ENCODE assay signal across 17 cellular contexts in genomic region chr2:85913854-85914524, GRCh38. TPM values are rescaled to one million over a fixed set of nuclear protein-coding genes. Genes with fewer than 3 reads are reported as not detected.
A peak's percentile ranks its signal among the peaks of the same experiment; 100 is the strongest.
DNase-seq lines count a peak whose midpoint lies in the region; ATAC-seq, FAIRE-seq and TF ChIP-seq lines count a peak whose summit lies in the region.
"Had no signal": no experiment of that assay in that cellular context is flagged by ENCODE, and none has a peak within 500 bp of the region (broad histone marks: within the 10 kb centered on the region; RNA-seq: fewer than 3 reads in every experiment).

No MANE protein-coding gene starts in this region.

- no peaks in the 10 kb centered on the region for H3K27me3 Mint-ChIP-seq in astrocyte (ENCODE audit: low read depth, unreplicated experiment)
- H3K27me3 Mint-ChIP-seq: T-cell had no signal

- TF ChIP-seq CTCF in astrocyte (IDR thresholded peaks at IDR 0.05; ENCODE audit: insufficient read depth, low read depth, low read length) (no peak), foreskin keratinocyte (conservative IDR thresholded peaks at IDR 0.05) (no peak)

- no peak for FAIRE-seq in astrocyte (lab: Jason Lieb, UNC)
- FAIRE-seq: H1, pancreas had no signal

- peak overlapping the region; percentile 34 for H3K27ac Mint-ChIP-seq in astrocyte (ENCODE audit: unreplicated experiment)
- H3K27ac Mint-ChIP-seq: activated CD4-positive, alpha-beta T cell treated with anti-CD3 and anti-CD28 coated beads, Interleukin-2, amount 10 ng/mL, durations not matched to agents 24 days and 14 days; activated T-cell treated with anti-CD3 and anti-CD28 coated beads, Interleukin-2, amount 50 U/mL, for 72 hours; T-cell had no signal

- H3K36me3 Mint-ChIP-seq in astrocyte (ENCODE audit: low read depth, unreplicated experiment), result no peaks in the 10 kb centered on the region
- H3K36me3 Mint-ChIP-seq: T-cell had no signal

- H3K9ac ChIP-seq in astrocyte (ENCODE audit: low read length), result no peak overlapping the region

- no peaks in the 10 kb centered on the region for H4K20me1 ChIP-seq in astrocyte (ENCODE audit: insufficient read depth, low read length)

- H3K4me3 ChIP-seq in astrocyte (ENCODE audit: insufficient read depth, low read depth, low read length), result no peak overlapping the region
- H3K4me3 ChIP-seq: ascending aorta, pancreas had no signal

- H3K4me1 ChIP-seq in astrocyte (ENCODE audit: insufficient read depth, low read length) (peaks cover 6% of the 10 kb centered on the region), foreskin keratinocyte (peaks cover 20% of the 10 kb centered on the region)
- H3K4me1 ChIP-seq: pancreas had no signal

- H3K4me2 ChIP-seq in astrocyte (ENCODE audit: low read length), result no peak overlapping the region

- H3K27ac ChIP-seq in astrocyte (ENCODE audit: low read depth, low read length) (no peak overlapping the region), foreskin keratinocyte (peak overlapping the region; percentile 95)
- H3K27ac ChIP-seq: pancreas had no signal

- H3K9me3 Mint-ChIP-seq in astrocyte (ENCODE audit: unreplicated experiment), result no peaks in the 10 kb centered on the region
- H3K9me3 Mint-ChIP-seq: activated CD4-positive, alpha-beta T cell treated with anti-CD3 and anti-CD28 coated beads, Interleukin-2, amount 10 ng/mL, durations not matched to agents 24 days and 14 days; activated T-cell treated with anti-CD3 and anti-CD28 coated beads, Interleukin-2, amount 50 U/mL, for 72 hours; T-cell had no signal

- H3K4me1 Mint-ChIP-seq in astrocyte (ENCODE audit: low read depth, unreplicated experiment), result peaks cover 14% of the 10 kb centered on the region
- H3K4me1 Mint-ChIP-seq: T-cell had no signal

- ATAC-seq in foreskin keratinocyte (peak; percentile 18), GM21515 (IDR thresholded peaks at IDR 0.05; ENCODE audit: unreplicated experiment) (no peak)
- ATAC-seq: activated T-cell treated with anti-CD3 and anti-CD28 coated beads, Interleukin-2, amount 50 U/mL, for 72 hours; T-cell had no signal

- no peaks in the 10 kb centered on the region for H3K79me2 ChIP-seq in astrocyte (ENCODE audit: insufficient read depth, low read length)

- H3K9me3 ChIP-seq in astrocyte (ENCODE audit: insufficient read depth, low read depth, low read length), result no peaks in the 10 kb centered on the region
- H3K9me3 ChIP-seq: ascending aorta, pancreas had no signal

- DNase-seq in ELR (ENCODE audit: low read depth), result peak; percentile 63
- DNase-seq in astrocyte (ENCODE audit: low read depth), result no peak
- peak in 1 of 2 donors; percentile 85 for DNase-seq in foreskin keratinocyte
- peak; percentile 66 for DNase-seq in renal cortical epithelial cell (ENCODE audit: low read depth)
- DNase-seq in NCI-H2029 (lab: John Stamatoyannopoulos, UW), result no peak
- DNase-seq in NCI-H510A treated with DMSO at 0.1 percent for 48 hours (lab: John Stamatoyannopoulos, UW), result no peak
- DNase-seq in SW 1271 (lab: John Stamatoyannopoulos, UW), result no peak
- DNase-seq: activated CD4-positive, alpha-beta T cell treated with anti-CD3 and anti-CD28 coated beads, Interleukin-2, amount 10 ng/mL, durations not matched to agents 24 days and 14 days; activated T-cell treated with anti-CD3 and anti-CD28 coated beads, Interleukin-2, amount 50 U/mL, for 72 hours; effector memory CD4-positive, alpha-beta T cell; midbrain; pancreas; stimulated activated CD4-positive, alpha-beta T cell treated with anti-CD3 and anti-CD28 coated beads, Interleukin-2, amount 100 ng/mL, for 24 hours; T-cell had no signal

- no peak overlapping the region for H3K4me3 Mint-ChIP-seq in astrocyte (ENCODE audit: unreplicated experiment)
- H3K4me3 Mint-ChIP-seq: activated CD4-positive, alpha-beta T cell treated with anti-CD3 and anti-CD28 coated beads, Interleukin-2, amount 10 ng/mL, durations not matched to agents 24 days and 14 days; activated T-cell treated with anti-CD3 and anti-CD28 coated beads, Interleukin-2, amount 50 U/mL, for 72 hours; T-cell had no signal

- H3K27me3 ChIP-seq in astrocyte (ENCODE audit: insufficient read depth, low read length) (no peaks in the 10 kb centered on the region), foreskin keratinocyte (no peaks in the 10 kb centered on the region)
- H3K27me3 ChIP-seq: ascending aorta, pancreas had no signal

- H3K36me3 ChIP-seq in astrocyte (ENCODE audit: insufficient read depth, low read length), result no peaks in the 10 kb centered on the region
- H3K36me3 ChIP-seq: ascending aorta, pancreas had no signal

- no peak overlapping the region for H2AFZ ChIP-seq in astrocyte (ENCODE audit: low read depth, low read length)

RNA-seq across cellular contexts. Expression of gene ST3GAL5, which starts 25.2 kb away (rescaled TPM):
- total RNA-seq in astrocyte, result 20.0 and 28.2 TPM in 2 replicates
- total RNA-seq in foreskin keratinocyte, result 30.1 and 36.1 TPM in 2 replicates
- 19.8 and 21.8 TPM in 2 replicates for polyA plus RNA-seq in foreskin keratinocyte
- 5.2 and 5.9 TPM in 2 replicates for total RNA-seq in renal cortical epithelial cell

Comparison
In these comparisons a context has a peak if more than half of its experiments do, and no peak if none do; other contexts are left out.
1. DNase-seq: peak in ELR (single experiment) and renal cortical epithelial cell (single experiment); none in astrocyte (single experiment), NCI-H2029 (single experiment), NCI-H510A treated with DMSO at 0.1 percent for 48 hours (single experiment) and SW 1271 (0 of 2).